In the genomic region with DNA sequence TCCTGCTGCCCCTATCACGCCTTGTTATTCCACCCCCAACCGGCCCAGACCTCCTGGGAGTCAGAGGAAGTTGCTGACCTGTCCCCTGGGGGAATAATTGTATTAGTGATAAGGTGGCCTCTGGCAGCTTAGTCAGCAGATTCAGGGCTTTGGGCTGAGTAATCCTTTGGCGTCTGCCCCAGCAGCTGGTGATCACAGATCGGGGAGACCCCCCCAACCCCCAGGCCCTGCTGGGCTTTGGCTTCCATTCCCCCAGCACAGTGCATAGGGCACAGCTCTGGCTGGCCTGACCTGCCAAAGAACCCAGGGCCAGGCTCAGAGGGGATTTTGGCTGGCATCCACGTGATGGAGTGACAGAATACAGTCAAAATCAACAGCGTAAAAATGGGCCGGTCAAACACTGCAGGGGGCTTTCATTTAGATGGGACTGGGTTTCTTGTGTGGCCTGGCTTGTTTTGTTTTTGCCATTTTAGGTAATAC, we compare ENCODE assay signal across 13 cellular contexts. TPM values are rescaled to one million over a fixed set of nuclear protein-coding genes. Genes with fewer than 3 reads are reported as not detected.
DNase-seq lines count a peak whose midpoint lies in the region; ATAC-seq and TF ChIP-seq lines count a peak whose summit lies in the region.
"Had no signal": no experiment of that assay in that cellular context is flagged by ENCODE, and none has a peak within 500 bp of the region (broad histone marks: within the 10 kb centered on the region; RNA-seq: fewer than 3 reads in every experiment).

No MANE protein-coding gene starts in this region.

- H3K4me1 ChIP-seq in body of pancreas: peaks cover 13% of the 10 kb centered on the region
- no peaks in the 10 kb centered on the region for H3K4me1 ChIP-seq in CD8-positive, alpha-beta memory T cell (ENCODE audit: insufficient read depth, low read length)
- H3K4me1 ChIP-seq in transverse colon: no peaks in the 10 kb centered on the region

- H3K36me3 ChIP-seq in MG63: no peaks in the 10 kb centered on the region
- no peaks in the 10 kb centered on the region for H3K36me3 ChIP-seq in body of pancreas (replicated peaks in 1 of 2; ENCODE audit: insufficient read depth in 1 of 2, low read depth in 2 of 2)
- H3K36me3 ChIP-seq in CD8-positive, alpha-beta memory T cell (ENCODE audit: insufficient read depth, low read length): no peaks in the 10 kb centered on the region
- H3K36me3 ChIP-seq in transverse colon: no peaks in the 10 kb centered on the region

- no peaks in the 10 kb centered on the region for H3K36me3 Mint-ChIP-seq in mesothelial cell of epicardium
- H3K36me3 Mint-ChIP-seq in CD8-positive, alpha-beta memory T cell: no peaks in the 10 kb centered on the region

- TF ChIP-seq CTCF in body of pancreas (IDR thresholded peaks at IDR 0.05): no peak
- TF ChIP-seq CTCF in mesothelial cell of epicardium (IDR thresholded peaks at IDR 0.05; ENCODE audit: unreplicated experiment): no peak
- no peak for TF ChIP-seq CTCF in transverse colon (IDR thresholded peaks at IDR 0.05)

- in situ Hi-C loops in transverse colon (cut with MboI; ENCODE audit: low pct_ligation_motif_present in 1 of 4, low pct_unique_long_range_greater_than_20kb in 1 of 4, low sequenced_read_pairs in 3 of 4): loop anchor here in 2 of 4 donors (10.0 to 25.0 kb wide), 3 partner anchors 352 to 362 kb away; no protein-coding TSS in a partner anchor

- H3K27ac ChIP-seq in body of pancreas (no peak overlapping the region), transverse colon (no peak overlapping the region)
- H3K27ac ChIP-seq in CD8-positive, alpha-beta memory T cell (ENCODE audit: low read depth, low read length): no peak overlapping the region

- H3K9me3 Mint-ChIP-seq in mesothelial cell of epicardium: no peaks in the 10 kb centered on the region
- no peaks in the 10 kb centered on the region for H3K9me3 Mint-ChIP-seq in CD8-positive, alpha-beta memory T cell

- TF ChIP-seq POLR2A in body of pancreas (IDR thresholded peaks at IDR 0.05) (no peak), transverse colon (IDR thresholded peaks at IDR 0.05) (no peak)

- intact Hi-C loops in body of pancreas (cut with DNase I): loop anchor here (10.0 kb wide), 1 partner anchor 348 kb away; no protein-coding TSS in a partner anchor
- intact Hi-C loops in left colon (cut with DNase I, micrococcal nuclease): loop anchor here in 1 of 2 donors (10.0 kb wide), 1 partner anchor 62 kb away; no protein-coding TSS in a partner anchor
- intact Hi-C loops in transverse colon (cut with DNase I; ENCODE audit: low total_unique reads): loop anchor here (10.0 kb wide), 1 partner anchor 62 kb away; no protein-coding TSS in a partner anchor

- H3K27me3 ChIP-seq in MG63 (no peaks in the 10 kb centered on the region), body of pancreas (peaks cover 0 to 5% of the 10 kb centered on the region in 2 donors), transverse colon (no peaks in the 10 kb centered on the region)
- H3K27me3 ChIP-seq in CD8-positive, alpha-beta memory T cell (ENCODE audit: insufficient read depth, low read length, poor library complexity, severe bottlenecking): no peaks in the 10 kb centered on the region

- WGBS in body of pancreas, 2 donors: 23 to 42% methylated on average over 5 to 7 of the region's 7 CpGs
- WGBS in transverse colon (ENCODE audit: low coverage in 1 of 2), 2 donors: 65% methylated on average over 7 of the region's 7 CpGs; no CpG with 5 or more reads in 1 of the 2 donors

- DNase-seq in Daoy (ENCODE audit: low read depth) (peak; percentile 66), MG63 (peak; percentile 59), body of pancreas (peak in 2 of 4 donors; percentile 16 to 24), mesothelial cell of epicardium (ENCODE audit: low spot score in 2 of 2, unreplicated experiment in 2 of 2) (no peak), left colon (no peak), transverse colon (no peak)
- DNase-seq in CD8-positive, alpha-beta memory T cell: no peak
- DNase-seq: activated CD4-positive, alpha-beta T cell treated with anti-CD3 and anti-CD28 coated beads, Interleukin-2, amount 50 U/mL, for 48 hours; anterior cingulate cortex; NCI-H1092; SHP77 treated with DMSO at 0.1 percent for 48 hours had no signal

- H3K4me1 Mint-ChIP-seq in mesothelial cell of epicardium: peaks cover 36% of the 10 kb centered on the region
- H3K4me1 Mint-ChIP-seq in CD8-positive, alpha-beta memory T cell: no peaks in the 10 kb centered on the region

- peak overlapping the region; percentile 94 for H3K27ac Mint-ChIP-seq in mesothelial cell of epicardium
- no peak overlapping the region for H3K27ac Mint-ChIP-seq in CD8-positive, alpha-beta memory T cell
- H3K27ac Mint-ChIP-seq: progenitor cell of endocrine pancreas had no signal

- H3K4me3 ChIP-seq in MG63 (no peak overlapping the region), body of pancreas (no peak overlapping the region), transverse colon (no peak overlapping the region)
- no peak overlapping the region for H3K4me3 ChIP-seq in CD8-positive, alpha-beta memory T cell (ENCODE audit: low read length)

- H3K27me3 Mint-ChIP-seq in mesothelial cell of epicardium (ENCODE audit: low read depth): no peaks in the 10 kb centered on the region
- H3K27me3 Mint-ChIP-seq in CD8-positive, alpha-beta memory T cell: peaks cover 8 to 23% of the 10 kb centered on the region in 2 donors

- ATAC-seq in body of pancreas: peak; percentile 63
- no peak for ATAC-seq in HG02610 (IDR thresholded peaks at IDR 0.05; ENCODE audit: unreplicated experiment)
- no peak for ATAC-seq in left colon

- H3K4me3 Mint-ChIP-seq in mesothelial cell of epicardium: no peak overlapping the region
- H3K4me3 Mint-ChIP-seq in CD8-positive, alpha-beta memory T cell: no peak overlapping the region

- CTCF ChIA-PET in CD8-positive, alpha-beta memory T cell (lab: Charles Lee): no interaction called here

- no peak for TF ChIP-seq EP300 in transverse colon (IDR thresholded peaks at IDR 0.05; ENCODE audit: low read depth)

- POLR2A ChIA-PET in CD8-positive, alpha-beta memory T cell (lab: Charles Lee): no interaction called here

- H3K9me3 ChIP-seq in MG63 (no peaks in the 10 kb centered on the region), body of pancreas (no peaks in the 10 kb centered on the region), transverse colon (no peaks in the 10 kb centered on the region)
- H3K9me3 ChIP-seq in CD8-positive, alpha-beta memory T cell (ENCODE audit: low read length): no peaks in the 10 kb centered on the region

RNA-seq across cellular contexts. Expression of gene NR2E3, which starts 3.9 kb away (rescaled TPM):
- not detected in 2 replicates for total RNA-seq in Daoy (2014; rRNA removed; shearing (Covaris generic))
- 0.43 TPM in 1 of 2 replicates, not detected in the other for total RNA-seq in MG63 (2014; rRNA removed; shearing (Covaris generic); ENCODE audit: low replicate concordance)
- total RNA-seq in body of pancreas: under 1 TPM in 1 of 2 donors, not detected in 1; 0.52 TPM
- total RNA-seq in mesothelial cell of epicardium: 1.1 to 2.0 TPM (median 1.2 TPM) in 3 replicates
- not detected for total RNA-seq in CD8-positive, alpha-beta memory T cell
- polyA plus RNA-seq in CD8-positive, alpha-beta memory T cell: not detected
- total RNA-seq in left colon: under 1 TPM; 0.20 to 0.67 TPM
- under 1 TPM in 2 of 4 donors, not detected in 2; 0.55 to 0.95 TPM for total RNA-seq in transverse colon
- total RNA-seq: progenitor cell of endocrine pancreas had no signal

Comparison
In these comparisons a context has a peak if more than half of its experiments do, and no peak if none do; other contexts are left out.
1. DNase-seq: peak in Daoy (single experiment) and MG63 (single experiment); none in mesothelial cell of epicardium (0 of 2), CD8-positive, alpha-beta memory T cell (0 of 5), left colon (0 of 2) and transverse colon (single experiment).